In the genomic region with DNA sequence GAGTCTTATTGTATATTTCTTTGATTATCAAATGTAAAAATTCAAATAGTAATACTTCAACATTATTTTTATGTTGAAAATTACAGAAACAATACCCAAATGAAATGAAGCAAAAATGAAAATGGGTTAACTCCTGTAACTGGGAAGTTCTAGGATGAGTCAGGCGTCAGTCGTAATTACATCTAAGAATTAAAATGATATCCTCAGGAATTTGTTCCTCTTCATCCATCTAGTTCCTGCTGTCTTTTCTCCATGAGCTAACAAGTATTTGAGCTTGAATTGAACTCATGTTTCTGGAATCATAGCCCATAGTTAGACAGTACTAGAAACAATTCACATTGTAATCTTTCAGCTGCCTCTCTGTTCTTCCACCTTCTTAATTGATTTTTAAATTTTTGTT, we compare ENCODE assay signal across 33 cellular contexts.
"Had no signal": no experiment of that assay in that cellular context is flagged by ENCODE, and none has a peak within 500 bp of the region (broad histone marks: within the 10 kb centered on the region; RNA-seq: fewer than 3 reads in every experiment).

No MANE protein-coding gene starts in this region.

- H3K4me3 ChIP-seq: adrenal gland, body of pancreas, breast epithelium had no signal

- ATAC-seq: activated CD8-positive, alpha-beta T cell treated with anti-CD3 and anti-CD28 coated beads for 36 hours; activated naive CD4-positive, alpha-beta T cell treated with anti-CD3 and anti-CD28 coated beads, Interleukin-2, amount 50 U/mL, for 72 hours; activated T-cell treated with anti-CD3 and anti-CD28 coated beads, Interleukin-2, amount 50 U/mL, for 4 hours; activated T-cell treated with anti-CD3 and anti-CD28 coated beads, Interleukin-2, amount 50 U/mL, for 72 hours; activated T-helper 17 cell treated with anti-CD3 and anti-CD28 coated beads, Interleukin-2, amount 50 U/mL, for 72 hours; body of pancreas had no signal

- H3K36me3 ChIP-seq: adrenal gland, brain microvascular endothelial cell, breast epithelium had no signal

- H3K4me1 ChIP-seq: adrenal gland, body of pancreas, breast epithelium had no signal

- FAIRE-seq: astrocyte, TTC549 had no signal

- H3K9me3 ChIP-seq: adrenal gland, body of pancreas, breast epithelium had no signal

- H3K27me3 ChIP-seq: adrenal gland, body of pancreas, brain microvascular endothelial cell, breast epithelium had no signal

- H3K27ac ChIP-seq: adrenal gland, body of pancreas, brain microvascular endothelial cell, breast epithelium, VCaP had no signal

- DNase-seq: activated B cell treated with CpG ODN at 0.5 μM for 24 hours; activated CD4-positive, alpha-beta memory T cell treated with anti-CD3 and anti-CD28 coated beads for 36 hours; activated CD4-positive, alpha-beta T cell treated with anti-CD3 and anti-CD28 coated beads for 4 hours; activated CD4-positive, alpha-beta T cell treated with anti-CD3 and anti-CD28 coated beads, Interleukin-2, amount 10 ng/mL, durations not matched to agents 24 days and 14 days; activated CD4-positive, alpha-beta T cell treated with anti-CD3 and anti-CD28 coated beads, Interleukin-2, amount 50 U/mL, for 1 hour; activated CD4-positive, alpha-beta T cell treated with anti-CD3 and anti-CD28 coated beads, Interleukin-2, amount 50 U/mL, for 4 hours; activated CD4-positive, CD25-positive, alpha-beta regulatory T cell treated with anti-CD3 and anti-CD28 coated beads, Interleukin-2, amount 50 U/mL, for 72 hours; activated CD8-positive, alpha-beta memory T cell treated with anti-CD3 and anti-CD28 coated beads, Interleukin-2, amount 50 U/mL, for 4 hours; activated CD8-positive, alpha-beta T cell treated with anti-CD3 and anti-CD28 coated beads for 36 hours; activated effector memory CD4-positive, alpha-beta T cell treated with anti-CD3 and anti-CD28 coated beads, Interleukin-2, amount 50 U/mL, for 16 hours; activated gamma-delta T cell treated with Interleukin-2 at 50 U/mL for 16 hours; activated naive CD4-positive, alpha-beta T cell; activated naive CD4-positive, alpha-beta T cell treated with anti-CD3 and anti-CD28 coated beads for 36 hours; activated naive CD4-positive, alpha-beta T cell treated with anti-CD3 and anti-CD28 coated beads, Interleukin-2, amount 50 U/mL, for 16 hours; activated naive CD8-positive, alpha-beta T cell treated with anti-CD3 and anti-CD28 coated beads for 36 hours; activated T-cell treated with anti-CD3 and anti-CD28 coated beads for 4 hours; activated T-cell treated with anti-CD3 and anti-CD28 coated beads, Interleukin-2, amount 50 U/mL, for 1 hour; activated T-cell treated with anti-CD3 and anti-CD28 coated beads, Interleukin-2, amount 50 U/mL, for 4 hours; activated T-cell treated with anti-CD3 and anti-CD28 coated beads, Interleukin-2, amount 50 U/mL, for 72 hours; adrenal gland; amniotic stem cell; aorta; body of pancreas; brain microvascular endothelial cell; central memory CD4-positive, alpha-beta T cell; T-helper 2 cell; T-helper 9 cell had no signal
